Comparison of ENCODE assay signal across 17 cellular contexts in genomic region chr12:57072661-57073060, GRCh38. TPM values are rescaled to one million over a fixed set of nuclear protein-coding genes. Genes with fewer than 3 reads are reported as not detected.
A peak's percentile ranks its signal among the peaks of the same experiment; 100 is the strongest.
DNase-seq lines count a peak whose midpoint lies in the region; ATAC-seq and TF ChIP-seq lines count a peak whose summit lies in the region.
"Had no signal": no experiment of that assay in that cellular context is flagged by ENCODE, and none has a peak within 500 bp of the region (broad histone marks: within the 10 kb centered on the region; RNA-seq: fewer than 3 reads in every experiment).

No MANE protein-coding gene starts in this region.

- peak overlapping the region; percentile 13 for H3K27ac ChIP-seq in foreskin keratinocyte
- peak overlapping the region; percentile 60 to 75 for H3K27ac ChIP-seq in thoracic aorta
- no peak overlapping the region for H3K27ac ChIP-seq in adrenal gland

- intact Hi-C loops in adrenal gland (cut with DNase I) = loop anchor here in 1 of 2 donors (10.0 kb wide), 1 partner anchor 112 kb away; no protein-coding TSS in a partner anchor

- no peaks in the 10 kb centered on the region for H3K9me3 Mint-ChIP-seq in activated T-cell treated with anti-CD3 and anti-CD28 coated beads, Interleukin-2, amount 50 U/mL, for 24 hours
- H3K9me3 Mint-ChIP-seq in activated T-helper 17 cell treated with anti-CD3 and anti-CD28 coated beads, Interleukin-2, amount 50 U/mL, for 72 hours = no peaks in the 10 kb centered on the region
- H3K9me3 Mint-ChIP-seq: naive B cell had no signal

- TF ChIP-seq CTCF in foreskin keratinocyte (conservative IDR thresholded peaks at IDR 0.05) (no peak), thoracic aorta (IDR thresholded peaks at IDR 0.05) (no peak), adrenal gland (IDR thresholded peaks at IDR 0.05) (no peak)

- H3K4me1 ChIP-seq in foreskin keratinocyte (peaks cover 10% of the 10 kb centered on the region), thoracic aorta (ENCODE audit: control insufficient read depth in 1 of 2, low read depth in 2 of 2) (peaks cover 10 to 26% of the 10 kb centered on the region in 2 donors), adrenal gland (replicated peaks in 1 of 2) (peaks cover 8 to 10% of the 10 kb centered on the region in 2 donors)

- peaks cover 3% of the 10 kb centered on the region for H3K36me3 ChIP-seq in thoracic aorta
- H3K36me3 ChIP-seq in adrenal gland (replicated peaks in 1 of 2) = peaks cover 0 to 11% of the 10 kb centered on the region in 2 donors
- H3K36me3 ChIP-seq: Peyer's patch had no signal

- H3K27ac Mint-ChIP-seq in activated T-cell treated with anti-CD3 and anti-CD28 coated beads, Interleukin-2, amount 50 U/mL, for 24 hours = peak overlapping the region; percentile 55
- peak overlapping the region; percentile 26 for H3K27ac Mint-ChIP-seq in activated T-helper 17 cell treated with anti-CD3 and anti-CD28 coated beads, Interleukin-2, amount 50 U/mL, for 72 hours

- no peaks in the 10 kb centered on the region for H3K9me3 ChIP-seq in thoracic aorta
- H3K9me3 ChIP-seq in adrenal gland (replicated peaks in 1 of 3) = no peaks in the 10 kb centered on the region
- H3K9me3 ChIP-seq: Peyer's patch had no signal

- peaks cover 58% of the 10 kb centered on the region for H3K4me1 Mint-ChIP-seq in activated T-cell treated with anti-CD3 and anti-CD28 coated beads, Interleukin-2, amount 50 U/mL, for 24 hours (ENCODE audit: low read depth)
- H3K4me1 Mint-ChIP-seq in activated T-helper 17 cell treated with anti-CD3 and anti-CD28 coated beads, Interleukin-2, amount 50 U/mL, for 72 hours = peaks cover 13% of the 10 kb centered on the region

- H3K27me3 ChIP-seq in foreskin keratinocyte (no peaks in the 10 kb centered on the region), thoracic aorta (replicated peaks; ENCODE audit: insufficient read depth) (no peaks in the 10 kb centered on the region), adrenal gland (no peaks in the 10 kb centered on the region)
- H3K27me3 ChIP-seq: Peyer's patch had no signal

- WGBS in adrenal gland, 4 donors = 81 to 93% (median 86%) methylated on average over 2 of the region's 2 CpGs

- H3K4me3 ChIP-seq in thoracic aorta (peak overlapping the region; percentile 63), adrenal gland (no peak overlapping the region)
- H3K4me3 ChIP-seq: K562, Peyer's patch had no signal

- TF ChIP-seq POLR2A in adrenal gland (IDR thresholded peaks at IDR 0.05) = no peak

- peaks cover 77% of the 10 kb centered on the region for H3K36me3 Mint-ChIP-seq in activated T-cell treated with anti-CD3 and anti-CD28 coated beads, Interleukin-2, amount 50 U/mL, for 24 hours (ENCODE audit: low read depth)
- H3K36me3 Mint-ChIP-seq in activated T-helper 17 cell treated with anti-CD3 and anti-CD28 coated beads, Interleukin-2, amount 50 U/mL, for 72 hours (ENCODE audit: low read depth) = peaks cover 91% of the 10 kb centered on the region

- no peak for ATAC-seq in activated T-helper 17 cell treated with anti-CD3 and anti-CD28 coated beads, Interleukin-2, amount 50 U/mL, for 72 hours (replicated peaks)
- ATAC-seq in foreskin keratinocyte (no peak), thoracic aorta (ENCODE audit: insufficient number of reproducible peaks, low FRiP score, low read depth) (no peak)
- ATAC-seq: K562, left cardiac atrium had no signal

- H3K27me3 Mint-ChIP-seq in activated T-cell treated with anti-CD3 and anti-CD28 coated beads, Interleukin-2, amount 50 U/mL, for 24 hours = no peaks in the 10 kb centered on the region
- H3K27me3 Mint-ChIP-seq in activated T-helper 17 cell treated with anti-CD3 and anti-CD28 coated beads, Interleukin-2, amount 50 U/mL, for 72 hours = no peaks in the 10 kb centered on the region
- H3K27me3 Mint-ChIP-seq: naive B cell had no signal

- in situ Hi-C loops in G401 (cut with HindIII; ENCODE audit: low sequenced_read_pairs) = no loop called here

- DNase-seq in activated T-cell treated with anti-CD3 and anti-CD28 coated beads, Interleukin-2, amount 50 U/mL, for 24 hours = no peak
- DNase-seq in activated T-cell treated with anti-CD3 and anti-CD28 coated beads for 4 hours (no peak), foreskin keratinocyte (no peak), thoracic aorta (ENCODE audit: low spot score) (no peak), G401 (ENCODE audit: low spot score) (no peak), adrenal gland (no peak)
- DNase-seq in stimulated activated CD4-positive, alpha-beta T cell treated with anti-CD3 and anti-CD28 coated beads, Interleukin-4, amount 100 ng/mL, for 1 hour = no peak
- DNase-seq: activated CD4-positive, alpha-beta T cell treated with anti-CD3 and anti-CD28 coated beads, Interleukin-2, amount 50 U/mL, for 1 hour; activated gamma-delta T cell; central memory CD4-positive, alpha-beta T cell; left cardiac atrium; naive B cell; NCI-H1417 treated with DMSO at 0.1 percent for 48 hours; NCI-H510A had no signal

- H3K4me3 Mint-ChIP-seq in activated T-cell treated with anti-CD3 and anti-CD28 coated beads, Interleukin-2, amount 50 U/mL, for 24 hours = no peak overlapping the region
- H3K4me3 Mint-ChIP-seq in activated T-helper 17 cell treated with anti-CD3 and anti-CD28 coated beads, Interleukin-2, amount 50 U/mL, for 72 hours = no peak overlapping the region

RNA-seq across cellular contexts. Expression of gene NEMP1, which starts 5.9 kb away (rescaled TPM):
- 100 to 1,000 TPM in 1 of 2 donors, 10 to 100 TPM in 1; 62.3 to 117 TPM for total RNA-seq in activated T-helper 17 cell treated with anti-CD3 and anti-CD28 coated beads, Interleukin-2, amount 50 U/mL, for 72 hours
- total RNA-seq in foreskin keratinocyte = 16.6 and 20.3 TPM in 2 replicates
- polyA plus RNA-seq in foreskin keratinocyte = 4.4 and 6.8 TPM in 2 replicates
- total RNA-seq in thoracic aorta = 1 to 10 TPM; 6.6 to 6.9 TPM
- 17.4 and 23.9 TPM in 2 replicates for total RNA-seq in G401 (2014; rRNA removed; shearing (Covaris generic))
- total RNA-seq in adrenal gland = 10 to 100 TPM in 3 of 8 donors, 1 to 10 TPM in 5; 5.8 to 16.4 (median 8.8) TPM
- polyA plus RNA-seq in adrenal gland = 1 to 10 TPM; 2.7 to 5.7 (median 3.1) TPM

RNA-seq across cellular contexts. Expression of gene NAB2, which starts 16.3 kb away (rescaled TPM):
- 10 to 100 TPM; 20.6 to 61.4 TPM for total RNA-seq in activated T-helper 17 cell treated with anti-CD3 and anti-CD28 coated beads, Interleukin-2, amount 50 U/mL, for 72 hours
- total RNA-seq in foreskin keratinocyte = 24.3 and 25.0 TPM in 2 replicates
- polyA plus RNA-seq in foreskin keratinocyte = 19.4 and 21.5 TPM in 2 replicates
- total RNA-seq in thoracic aorta = 10 to 100 TPM; 30.5 to 39.3 TPM
- 44.2 TPM in 2 replicates for total RNA-seq in G401 (2014; rRNA removed; shearing (Covaris generic))
- total RNA-seq in adrenal gland = 10 to 100 TPM; 16.8 to 36.0 (median 18.7) TPM
- 10 to 100 TPM in 2 of 3 donors, 1 to 10 TPM in 1; 9.4 to 64.6 (median 56.9) TPM for polyA plus RNA-seq in adrenal gland

RNA-seq across cellular contexts. Expression of gene MYO1A, which starts 22.7 kb away (rescaled TPM):
- 1 to 10 TPM; 2.1 to 5.1 TPM for total RNA-seq in activated T-helper 17 cell treated with anti-CD3 and anti-CD28 coated beads, Interleukin-2, amount 50 U/mL, for 72 hours
- total RNA-seq in foreskin keratinocyte (not detected in 2 replicates), thoracic aorta (1 to 10 TPM; 1.7 to 2.2 TPM), adrenal gland (1 to 10 TPM in 3 of 8 donors, under 1 TPM in 4, not detected in 1; under 0.01 to 1.6 (median 0.53) TPM)
- polyA plus RNA-seq in foreskin keratinocyte (0.04 TPM in 1 of 2 replicates, not detected in the other), adrenal gland (under 1 TPM; 0.46 to 0.88 (median 0.64) TPM)
- 1.6 TPM in 1 of 2 replicates, not detected in the other for total RNA-seq in G401 (2014; rRNA removed; shearing (Covaris generic))

RNA-seq across cellular contexts. Expression of gene STAT6, which starts 38.5 kb away (rescaled TPM):
- 100 to 1,000 TPM; 177 to 332 TPM for total RNA-seq in activated T-helper 17 cell treated with anti-CD3 and anti-CD28 coated beads, Interleukin-2, amount 50 U/mL, for 72 hours
- total RNA-seq in foreskin keratinocyte = 94.4 and 98.8 TPM in 2 replicates
- polyA plus RNA-seq in foreskin keratinocyte = 60.2 and 68.9 TPM in 2 replicates
- 100 to 1,000 TPM; 133 to 185 TPM for total RNA-seq in thoracic aorta
- 62.6 and 64.9 TPM in 2 replicates for total RNA-seq in G401 (2014; rRNA removed; shearing (Covaris generic))
- 100 to 1,000 TPM; 109 to 227 (median 155) TPM for total RNA-seq in adrenal gland
- polyA plus RNA-seq in adrenal gland = 100 to 1,000 TPM; 102 to 321 (median 177) TPM

RNA-seq across cellular contexts. Expression of gene LRP1, which starts 55.6 kb away (rescaled TPM):
- 10 to 100 TPM in 1 of 2 donors, 1 to 10 TPM in 1; 2.4 to 20.2 TPM for total RNA-seq in activated T-helper 17 cell treated with anti-CD3 and anti-CD28 coated beads, Interleukin-2, amount 50 U/mL, for 72 hours
- total RNA-seq in foreskin keratinocyte = 9.8 and 17.5 TPM in 2 replicates
- 5.1 and 8.5 TPM in 2 replicates for polyA plus RNA-seq in foreskin keratinocyte
- total RNA-seq in thoracic aorta = 100 to 1,000 TPM; 663 to 755 TPM
- total RNA-seq in G401 (2014; rRNA removed; shearing (Covaris generic)) = 19.3 and 25.1 TPM in 2 replicates
- total RNA-seq in adrenal gland = 100 to 1,000 TPM; 126 to 307 (median 179) TPM
- polyA plus RNA-seq in adrenal gland = 10 to 100 TPM; 21.2 to 81.0 (median 59.2) TPM

Comparison
In these comparisons a context has a peak if more than half of its experiments do, and no peak if none do; other contexts are left out.
1. H3K27ac ChIP-seq: peak in foreskin keratinocyte (single experiment) and thoracic aorta (2 of 2); none in adrenal gland (0 of 5).